21 cellular contexts compared by ENCODE assay signal in the genomic region with DNA sequence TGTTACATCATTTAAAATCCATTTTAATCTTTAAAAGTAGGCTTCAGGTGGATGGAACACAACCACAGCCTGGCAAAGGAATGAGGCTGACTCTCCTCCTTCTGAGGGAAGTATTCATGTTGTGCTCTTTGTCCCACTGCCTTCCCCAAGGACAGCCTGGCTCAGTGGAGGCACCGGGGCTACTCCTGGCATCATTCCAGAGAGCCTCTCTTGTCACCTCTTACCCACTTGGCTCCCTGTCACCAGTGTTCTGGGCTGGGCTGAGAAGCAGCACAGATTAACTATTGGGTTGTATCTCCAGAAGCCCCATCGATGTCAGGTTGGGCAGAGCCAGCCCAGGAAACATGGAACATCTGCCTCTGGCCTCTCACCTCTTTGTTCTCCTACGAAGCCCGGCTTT. TPM values are rescaled to one million over a fixed set of nuclear protein-coding genes. Genes with fewer than 3 reads are reported as not detected.
DNase-seq lines count a peak whose midpoint lies in the region; ATAC-seq and TF ChIP-seq lines count a peak whose summit lies in the region.
"Had no signal": no experiment of that assay in that cellular context is flagged by ENCODE, and none has a peak within 500 bp of the region (broad histone marks: within the 10 kb centered on the region; RNA-seq: fewer than 3 reads in every experiment).

No MANE protein-coding gene starts in this region.

- H3K27me3 Mint-ChIP-seq in endothelial cell (ENCODE audit: unreplicated experiment): peaks cover 5% of the 10 kb centered on the region

- DNase-seq in DMS 273 (lab: John Stamatoyannopoulos, UW; ENCODE audit: unreplicated experiment) (peak; percentile 24), DMS 273 treated with DMSO at 0.1 percent for 48 hours (lab: John Stamatoyannopoulos, UW) (no peak), Ammon's horn (ENCODE audit: low spot score) (peak; percentile 27), endothelial cell (ENCODE audit: low spot score) (no peak), left lobe of liver (ENCODE audit: low spot score) (no peak), NCI-H2196 (lab: John Stamatoyannopoulos, UW; ENCODE audit: unreplicated experiment) (no peak)
- DNase-seq: Calu3; CD4-positive, alpha-beta memory T cell; DND-41; GOT3; Karpas-422; MG63; NCI-H1092; NCI-H1694 treated with DMSO at 0.1 percent for 48 hours; NCI-H510A; NCI-H774; SHP77 treated with DMSO at 0.1 percent for 48 hours had no signal

- TF ChIP-seq CTCF in endothelial cell (IDR thresholded peaks at IDR 0.05; ENCODE audit: unreplicated experiment): no peak

- H3K27ac Mint-ChIP-seq in endothelial cell (ENCODE audit: unreplicated experiment): no peak overlapping the region
- H3K27ac Mint-ChIP-seq: CD4-positive, alpha-beta memory T cell had no signal

- ATAC-seq in left lobe of liver: peak; percentile 31
- no peak for ATAC-seq in HG03469 (IDR thresholded peaks at IDR 0.05; ENCODE audit: unreplicated experiment)
- no peak for ATAC-seq in HG03432 (IDR thresholded peaks at IDR 0.05; ENCODE audit: unreplicated experiment)
- ATAC-seq: GM12878, Panc1 had no signal

- H3K4me1 Mint-ChIP-seq in endothelial cell (ENCODE audit: unreplicated experiment): peaks cover 9% of the 10 kb centered on the region
- H3K4me1 Mint-ChIP-seq: CD4-positive, alpha-beta memory T cell had no signal

- H3K9me3 Mint-ChIP-seq in endothelial cell (ENCODE audit: unreplicated experiment): no peaks in the 10 kb centered on the region
- H3K9me3 Mint-ChIP-seq: CD4-positive, alpha-beta memory T cell had no signal

- H3K36me3 Mint-ChIP-seq in endothelial cell (ENCODE audit: low read depth, unreplicated experiment): no peaks in the 10 kb centered on the region
- H3K36me3 Mint-ChIP-seq: CD4-positive, alpha-beta memory T cell had no signal

- H3K4me3 Mint-ChIP-seq in endothelial cell (ENCODE audit: unreplicated experiment): peak overlapping the region; percentile 18
- H3K4me3 Mint-ChIP-seq: CD4-positive, alpha-beta memory T cell had no signal

RNA-seq across cellular contexts. Expression of gene TP53INP2, which starts 10.7 kb away (rescaled TPM):
- 68.5 TPM for total RNA-seq in endothelial cell (ENCODE audit: unreplicated experiment)
- 14.4 TPM for total RNA-seq in left lobe of liver

RNA-seq across cellular contexts. Expression of gene PIGU, which starts 16.5 kb away (rescaled TPM):
- total RNA-seq in endothelial cell (ENCODE audit: unreplicated experiment) (16.5 TPM), left lobe of liver (3.8 TPM)

Comparison
In these comparisons a context has a peak if more than half of its experiments do, and no peak if none do; other contexts are left out.
1. DNase-seq: peak in DMS 273 (single experiment) and Ammon's horn (single experiment); none in DMS 273 treated with DMSO at 0.1 percent for 48 hours (single experiment), endothelial cell (single experiment), left lobe of liver (single experiment) and NCI-H2196 (single experiment).